ENCODE assay signal across 20 cellular contexts in the genomic region with DNA sequence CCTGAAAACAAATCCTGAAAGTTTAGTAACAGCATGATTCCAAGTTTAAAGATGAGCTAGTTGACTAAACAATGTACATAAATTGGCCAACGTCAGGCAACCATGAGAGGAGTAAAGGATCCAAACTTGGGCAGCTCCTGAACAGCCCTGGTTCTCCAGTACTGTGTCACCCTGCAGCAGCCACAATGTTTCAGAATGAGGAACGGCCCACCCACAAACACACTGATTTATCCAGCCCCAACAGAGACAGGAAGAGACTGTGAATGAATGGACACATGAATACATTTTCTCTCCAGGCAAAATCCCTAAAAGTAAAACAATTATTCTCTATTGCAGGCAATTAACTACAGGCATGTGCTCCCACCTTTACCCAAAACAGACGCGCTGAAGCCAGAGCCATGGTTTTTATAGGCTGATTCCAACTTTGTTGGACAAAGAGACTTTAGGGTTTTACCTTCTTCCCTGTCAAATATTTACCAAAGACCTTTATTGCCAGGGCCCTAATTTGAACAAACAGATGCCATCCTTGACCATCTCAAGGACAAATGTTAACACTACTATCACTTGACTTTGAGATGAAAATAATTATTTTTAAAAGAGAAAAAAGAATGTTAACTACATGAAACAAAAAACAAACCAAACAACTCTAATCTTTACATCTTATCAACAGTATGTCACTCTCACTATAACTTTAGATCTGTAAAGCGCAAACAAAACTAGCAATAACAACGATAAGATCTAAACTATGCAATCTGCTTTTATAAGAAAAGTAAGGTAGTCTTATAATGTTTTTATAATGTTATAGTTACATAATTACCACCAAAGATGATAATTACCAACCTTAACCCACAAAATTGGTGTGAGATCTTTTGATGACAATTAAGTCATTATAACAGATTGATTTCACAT. TPM values are rescaled to one million over a fixed set of nuclear protein-coding genes. Genes with fewer than 3 reads are reported as not detected.
DNase-seq lines count a peak whose midpoint lies in the region; ATAC-seq, FAIRE-seq and TF ChIP-seq lines count a peak whose summit lies in the region.
"Had no signal": no experiment of that assay in that cellular context is flagged by ENCODE, and none has a peak within 500 bp of the region (broad histone marks: within the 10 kb centered on the region; RNA-seq: fewer than 3 reads in every experiment).

No MANE protein-coding gene starts in this region.

- CTCF ChIA-PET in PC-3 (lab: Charles Lee), result no interaction called here

- ATAC-seq in PC-3 (no peak), GM18873 (IDR thresholded peaks at IDR 0.05; ENCODE audit: low FRiP score, unreplicated experiment) (no peak), HG02571 (IDR thresholded peaks at IDR 0.05; ENCODE audit: unreplicated experiment) (no peak)
- ATAC-seq: stimulated activated memory B cell treated with anti-CD40 and anti-IgM and Interleukin-4, amounts not matched to agents 10 μg/mL and 1 μg/mL and 100 μg/mL, for 72 hours had no signal

- H4K20me1 ChIP-seq in PC-3 (ENCODE audit: low read length) (no peaks in the 10 kb centered on the region), fibroblast of lung (ENCODE audit: control insufficient read depth, extremely low read depth, insufficient read depth, low read length) (no peaks in the 10 kb centered on the region)

- intact Hi-C loops in PC-3 (cut with micrococcal nuclease), result no loop called here

- H3K27ac ChIP-seq in PC-3 (ENCODE audit: low read length) (peak overlapping the region; percentile 74), fibroblast of lung (ENCODE audit: insufficient read depth, low read length) (peak overlapping the region; percentile 30), rectal smooth muscle tissue (ENCODE audit: low read depth, low read length) (peak overlapping the region; percentile 52)
- H3K27ac ChIP-seq: KMS-11, parathyroid adenoma had no signal

- peak; percentile 63 for FAIRE-seq in GM18507 (lab: Jason Lieb, UNC)
- FAIRE-seq: GM19239, keratinocyte had no signal

- H3K36me3 ChIP-seq in PC-3 (ENCODE audit: low read depth, low read length), result no peaks in the 10 kb centered on the region
- H3K36me3 ChIP-seq in fibroblast of lung (ENCODE audit: control insufficient read depth, insufficient read depth, low read length), result no peaks in the 10 kb centered on the region
- no peaks in the 10 kb centered on the region for H3K36me3 ChIP-seq in rectal smooth muscle tissue (ENCODE audit: control insufficient read depth, insufficient read depth, low read length)
- H3K36me3 ChIP-seq: heart left ventricle had no signal

- peaks cover 5% of the 10 kb centered on the region for H3F3A ChIP-seq in PC-3 (ENCODE audit: low read length, unreplicated experiment)

- no peaks in the 10 kb centered on the region for H3K9me3 ChIP-seq in PC-3 (ENCODE audit: low read length)
- no peaks in the 10 kb centered on the region for H3K9me3 ChIP-seq in fibroblast of lung (ENCODE audit: control insufficient read depth, insufficient read depth, low read depth, low read length)
- H3K9me3 ChIP-seq: heart left ventricle had no signal

- H3K9me2 ChIP-seq in PC-3 (replicated peaks; ENCODE audit: low read length), result no peaks in the 10 kb centered on the region

- H3K9ac ChIP-seq in PC-3 (ENCODE audit: low read length) (no peak overlapping the region), fibroblast of lung (ENCODE audit: insufficient read depth, low read length) (no peak overlapping the region), rectal smooth muscle tissue (ENCODE audit: low read length) (no peak overlapping the region)
- H3K9ac ChIP-seq: KMS-11, parathyroid adenoma had no signal

- H3K79me2 ChIP-seq in PC-3 (ENCODE audit: low read length), result 0 out of 2 replicates have a peak, but pooled peaks cover 5% of the 10 kb centered on the region
- H3K79me2 ChIP-seq in fibroblast of lung (ENCODE audit: control insufficient read depth, insufficient read depth, low read length), result peaks cover 24% of the 10 kb centered on the region
- H3K79me2 ChIP-seq: parathyroid adenoma had no signal

- H3K4me3 ChIP-seq in PC-3 (ENCODE audit: low read length) (peak overlapping the region; percentile 33; the same call in 1 of the 2 replicates), fibroblast of lung (replicated peaks in 1 of 4; ENCODE audit: control extremely low read depth in 1 of 4, insufficient read depth in 1 of 4, low read depth in 3 of 4, low read length in 4 of 4) (no peak overlapping the region), rectal smooth muscle tissue (ENCODE audit: low read length) (no peak overlapping the region)
- H3K4me3 ChIP-seq: heart left ventricle had no signal

- H2AFZ ChIP-seq in PC-3 (ENCODE audit: low read length) (no peak overlapping the region), fibroblast of lung (ENCODE audit: low read length) (no peak overlapping the region)
- H2AFZ ChIP-seq: parathyroid adenoma had no signal

- no TSS peak for BruUV-seq in PC-3 (replicated peaks; lab: Mats Ljungman, UMichigan)

- H3K27me3 ChIP-seq in PC-3 (ENCODE audit: low read length) (no peaks in the 10 kb centered on the region), fibroblast of lung (ENCODE audit: control insufficient read depth, insufficient read depth, low read length) (no peaks in the 10 kb centered on the region), rectal smooth muscle tissue (ENCODE audit: control insufficient read depth, insufficient read depth, low read length) (no peaks in the 10 kb centered on the region)
- H3K27me3 ChIP-seq: heart left ventricle had no signal

- TF ChIP-seq CTCF in PC-3 (conservative IDR thresholded peaks at IDR 0.05; ENCODE audit: low read depth, low read length), result no peak
- TF ChIP-seq CTCF in fibroblast of lung (conservative IDR thresholded peaks at IDR 0.05 in 1 of 2, IDR thresholded peaks at IDR 0.05 in 1 of 2; ENCODE audit: low read depth in 1 of 2, low read length in 2 of 2), result no peak

- H3K4me2 ChIP-seq in PC-3 (ENCODE audit: low read length), result peak overlapping the region; percentile 68
- no peak overlapping the region for H3K4me2 ChIP-seq in fibroblast of lung (ENCODE audit: extremely low read depth, insufficient read depth, low read length)
- H3K4me2 ChIP-seq: KMS-11 had no signal

- POLR2A ChIA-PET in PC-3 (lab: Charles Lee; ENCODE audit: unreplicated experiment), result no interaction called here

- DNase-seq in GM18507 (ENCODE audit: extremely low spot score, insufficient read length, low read depth) (no peak), PC-3 (no peak), fibroblast of lung (ENCODE audit: low read depth in 2 of 2) (peak in 1 of 2 donors; percentile 51), DMS79 treated with DMSO at 0.1 percent for 48 hours (lab: John Stamatoyannopoulos, UW) (no peak)
- DNase-seq in effector CD8-positive, alpha-beta T cell (lab: John Stamatoyannopoulos, UW), result no peak
- DNase-seq: activated B cell treated with CpG ODN at 0.5 μM for 24 hours; activated effector memory CD4-positive, alpha-beta T cell treated with anti-CD3 and anti-CD28 coated beads, Interleukin-2, amount 50 U/mL, for 16 hours; heart left ventricle; midbrain; NCI-H1436; NCI-H226 had no signal

- H3K4me1 ChIP-seq in PC-3 (ENCODE audit: insufficient read depth, low read length) (peaks cover 39% of the 10 kb centered on the region), fibroblast of lung (ENCODE audit: control insufficient read depth, extremely low read depth, insufficient read depth, low read length) (peaks cover 9% of the 10 kb centered on the region), rectal smooth muscle tissue (ENCODE audit: control insufficient read depth, insufficient read depth, low read length) (peaks cover 29% of the 10 kb centered on the region)

RNA-seq across cellular contexts. Expression of a gene that starts 22.9 kb away (rescaled TPM):
- total RNA-seq in PC-3 (2014; rRNA removed) (1.6 and 3.2 TPM in 2 replicates), fibroblast of lung (3.9 and 14.0 TPM in 2 replicates)
- polyA plus RNA-seq in fibroblast of lung, result 5.5 and 9.7 TPM in 2 replicates
- 10.6 and 17.7 TPM in 2 replicates for polyA plus RNA-seq in fibroblast of lung (2012)
- 6.1 and 17.4 TPM in 2 replicates for polyA minus RNA-seq in fibroblast of lung (ENCODE audit: low replicate concordance)
- total RNA-seq: OCI-LY7 had no signal
